Comparison of ENCODE assay signal across 11 cellular contexts in genomic region chr2:224101820-224102630, GRCh38.
DNase-seq lines count a peak whose midpoint lies in the region; ATAC-seq, FAIRE-seq and TF ChIP-seq lines count a peak whose summit lies in the region.
"Had no signal": no experiment of that assay in that cellular context is flagged by ENCODE, and none has a peak within 500 bp of the region (broad histone marks: within the 10 kb centered on the region; RNA-seq: fewer than 3 reads in every experiment).

No MANE protein-coding gene starts in this region.

- peak overlapping the region; percentile 15 for H3K27ac Mint-ChIP-seq in chondrocyte (ENCODE audit: unreplicated experiment)

- H3K27me3 Mint-ChIP-seq in chondrocyte (ENCODE audit: low read depth): no peaks in the 10 kb centered on the region

- H3K27me3 ChIP-seq in small intestine (ENCODE audit: control insufficient read depth in 2 of 2, insufficient read depth in 2 of 2, low read length in 2 of 2): no peaks in the 10 kb centered on the region
- H3K27me3 ChIP-seq: colonic mucosa, vagina had no signal

- 58 to 80% (median 78%) methylated on average over 4 of the region's 4 CpGs for WGBS in small intestine, 3 donors

- H3K27ac ChIP-seq in small intestine (ENCODE audit: low read depth in 1 of 2, low read length in 1 of 2): no peak overlapping the region
- H3K27ac ChIP-seq: colonic mucosa, vagina had no signal

- no peaks in the 10 kb centered on the region for H3K9me3 ChIP-seq in small intestine (ENCODE audit: control insufficient read depth, low read depth)
- H3K9me3 ChIP-seq: colonic mucosa, vagina had no signal

- H3K4me3 ChIP-seq in small intestine (ENCODE audit: low read depth in 1 of 2, low read length in 2 of 2): no peak overlapping the region
- H3K4me3 ChIP-seq: colonic mucosa, vagina had no signal

- no peaks in the 10 kb centered on the region for H3K9me3 Mint-ChIP-seq in chondrocyte (ENCODE audit: low read depth)

- no peak for TF ChIP-seq CTCF in chondrocyte (IDR thresholded peaks at IDR 0.05)

- FAIRE-seq in small intestine (lab: Jason Lieb, UNC): no peak

- no peak for ATAC-seq in GM19351 (IDR thresholded peaks at IDR 0.05; ENCODE audit: unreplicated experiment)

- no peak overlapping the region for H3K4me3 Mint-ChIP-seq in chondrocyte (ENCODE audit: unreplicated experiment)

- peak; percentile 90 for DNase-seq in AG08395 (ENCODE audit: low spot score)
- DNase-seq in LHCN-M2 (ENCODE audit: low read depth): peak; percentile 95
- DNase-seq in chondrocyte (ENCODE audit: low spot score): no peak
- DNase-seq in kidney tubule cell (ENCODE audit: low spot score): peak; percentile 90
- DNase-seq in activated CD4-positive, alpha-beta T cell treated with anti-CD3 and anti-CD28 coated beads for 48 hours: no peak
- DNase-seq in small intestine: no peak
- DNase-seq in NCI-H146 treated with DMSO at 0.1 percent for 48 hours (lab: John Stamatoyannopoulos, UW; ENCODE audit: unreplicated experiment): no peak
- DNase-seq: colonic mucosa; stimulated activated CD4-positive, alpha-beta T cell treated with anti-CD3 and anti-CD28 coated beads, Interleukin-1b, Interleukin-23, amount 100 ng/mL, for 48 hours had no signal

- H3K4me1 ChIP-seq in small intestine (ENCODE audit: control insufficient read depth in 2 of 2, insufficient read depth in 1 of 2, low read depth in 1 of 2, low read length in 1 of 2): no peaks in the 10 kb centered on the region
- H3K4me1 ChIP-seq: colonic mucosa had no signal

- H3K36me3 Mint-ChIP-seq in chondrocyte (ENCODE audit: low read depth): no peaks in the 10 kb centered on the region

- H3K36me3 ChIP-seq in small intestine (ENCODE audit: control insufficient read depth in 2 of 2, insufficient read depth in 2 of 2, low read length in 2 of 2): no peaks in the 10 kb centered on the region
- H3K36me3 ChIP-seq: colonic mucosa, vagina had no signal

- H3K4me1 Mint-ChIP-seq in chondrocyte (ENCODE audit: low read depth): peaks cover 39% of the 10 kb centered on the region

Comparison
In these comparisons a context has a peak if more than half of its experiments do, and no peak if none do; other contexts are left out.
1. DNase-seq: peak in AG08395 (single experiment), LHCN-M2 (single experiment) and kidney tubule cell (single experiment); none in chondrocyte (single experiment), activated CD4-positive, alpha-beta T cell treated with anti-CD3 and anti-CD28 coated beads for 48 hours (single experiment), small intestine (single experiment) and NCI-H146 treated with DMSO at 0.1 percent for 48 hours (single experiment).